Comparison of ENCODE assay signal across 19 cellular contexts in the genomic region with DNA sequence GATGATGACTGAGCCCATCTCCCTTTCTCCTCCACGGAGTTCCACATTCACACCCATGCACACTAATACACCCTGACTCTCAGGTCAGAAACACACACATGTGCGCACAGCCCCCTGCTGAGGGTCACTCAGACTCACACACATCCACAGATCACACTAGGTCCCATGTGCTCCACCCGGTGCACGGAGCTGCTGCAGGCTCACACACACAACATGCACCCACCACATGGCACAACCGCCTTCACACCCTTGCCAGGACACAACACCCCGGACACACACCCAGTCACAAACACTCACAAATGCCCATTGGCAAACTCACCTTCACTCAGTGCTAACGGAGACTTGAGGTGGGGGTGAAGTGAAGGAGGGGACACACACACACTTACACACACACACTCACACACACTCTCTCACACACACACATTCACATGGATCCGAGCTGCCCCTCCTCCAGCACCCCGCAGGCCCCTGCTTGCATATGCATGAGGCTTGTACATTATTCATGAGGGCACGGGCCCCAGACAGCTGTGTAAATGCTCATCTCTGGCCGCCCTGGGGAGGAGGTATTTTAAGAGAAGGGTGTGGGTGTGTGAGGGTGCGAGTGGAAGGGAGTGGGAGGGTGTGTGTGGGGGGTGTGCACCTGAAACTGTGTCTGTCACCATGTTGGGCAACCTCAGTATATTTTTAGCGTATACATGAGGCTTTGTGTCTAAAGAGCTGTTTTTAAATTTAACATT. TPM values are rescaled to one million over a fixed set of nuclear protein-coding genes. Genes with fewer than 3 reads are reported as not detected.
DNase-seq lines count a peak whose midpoint lies in the region; ATAC-seq lines count a peak whose summit lies in the region.
"Had no signal": no experiment of that assay in that cellular context is flagged by ENCODE, and none has a peak within 500 bp of the region (broad histone marks: within the 10 kb centered on the region; RNA-seq: fewer than 3 reads in every experiment).

No MANE protein-coding gene starts in this region.

- peak overlapping the region; percentile 30 for H3K27ac ChIP-seq in caudate nucleus (ENCODE audit: low read depth, low read length)
- H3K27ac ChIP-seq: 22Rv1, left lung, SJSA1, stomach, VCaP had no signal

- ATAC-seq in HG02852 (IDR thresholded peaks at IDR 0.05; ENCODE audit: unreplicated experiment): no peak
- no peak for ATAC-seq in HG02973 (IDR thresholded peaks at IDR 0.05; ENCODE audit: unreplicated experiment)
- no peak for ATAC-seq in GM18907 (IDR thresholded peaks at IDR 0.05; ENCODE audit: unreplicated experiment)

- DNase-seq in DMS 273 (lab: John Stamatoyannopoulos, UW; ENCODE audit: unreplicated experiment) (peak; percentile 79), DMS 273 treated with DMSO at 0.1 percent for 48 hours (lab: John Stamatoyannopoulos, UW) (no peak), NCI-H146 (lab: John Stamatoyannopoulos, UW) (peak; percentile 62), caudate nucleus (lab: John Stamatoyannopoulos, UW) (peak in 39 of 61 donors; percentile 10 to 86 (median 47)), occipital lobe (lab: John Stamatoyannopoulos, UW) (peak; percentile 46)
- DNase-seq: NCI-H2029 treated with DMSO at 0.1 percent for 48 hours; NCI-H748 treated with DMSO at 0.1 percent for 48 hours; stimulated activated CD4-positive, alpha-beta T cell treated with anti-CD3 and anti-CD28 coated beads, Interleukin-4, amount 100 ng/mL, for 24 hours; stomach had no signal

RNA-seq across cellular contexts. Expression of a gene that starts 2.2 kb away (rescaled TPM):
- 161 TPM for total RNA-seq in occipital lobe
- total RNA-seq: activated naive CD8-positive, alpha-beta T cell treated with anti-CD3 and anti-CD28 coated beads, Interleukin-2, amount 10 ng/mL, durations not matched to agents 7 days and 5 days; activated T-helper 2 cell treated with anti-CD3 and anti-CD28 coated beads, Interferon-gamma antibody, Interleukin-2, Interleukin-4, amounts not matched to agents 10 μg/mL and 5 μg/mL and 100 μg/mL, durations not matched to agents 14 hours and 24 hours and 36 hours; B cell; left lung; SJSA1 had no signal

RNA-seq across cellular contexts. Expression of a gene that starts 10.8 kb away (rescaled TPM):
- 12.6 TPM for total RNA-seq in occipital lobe

RNA-seq across cellular contexts. Expression of a gene that starts 21.9 kb away (rescaled TPM):
- total RNA-seq in occipital lobe: 14.5 TPM

RNA-seq across cellular contexts. Expression of a gene that starts 22.0 kb away (rescaled TPM):
- 14.5 TPM for total RNA-seq in occipital lobe

RNA-seq across cellular contexts. Expression of a gene that starts 43.9 kb away (rescaled TPM):
- total RNA-seq in occipital lobe: not detected
